In the genomic region with DNA sequence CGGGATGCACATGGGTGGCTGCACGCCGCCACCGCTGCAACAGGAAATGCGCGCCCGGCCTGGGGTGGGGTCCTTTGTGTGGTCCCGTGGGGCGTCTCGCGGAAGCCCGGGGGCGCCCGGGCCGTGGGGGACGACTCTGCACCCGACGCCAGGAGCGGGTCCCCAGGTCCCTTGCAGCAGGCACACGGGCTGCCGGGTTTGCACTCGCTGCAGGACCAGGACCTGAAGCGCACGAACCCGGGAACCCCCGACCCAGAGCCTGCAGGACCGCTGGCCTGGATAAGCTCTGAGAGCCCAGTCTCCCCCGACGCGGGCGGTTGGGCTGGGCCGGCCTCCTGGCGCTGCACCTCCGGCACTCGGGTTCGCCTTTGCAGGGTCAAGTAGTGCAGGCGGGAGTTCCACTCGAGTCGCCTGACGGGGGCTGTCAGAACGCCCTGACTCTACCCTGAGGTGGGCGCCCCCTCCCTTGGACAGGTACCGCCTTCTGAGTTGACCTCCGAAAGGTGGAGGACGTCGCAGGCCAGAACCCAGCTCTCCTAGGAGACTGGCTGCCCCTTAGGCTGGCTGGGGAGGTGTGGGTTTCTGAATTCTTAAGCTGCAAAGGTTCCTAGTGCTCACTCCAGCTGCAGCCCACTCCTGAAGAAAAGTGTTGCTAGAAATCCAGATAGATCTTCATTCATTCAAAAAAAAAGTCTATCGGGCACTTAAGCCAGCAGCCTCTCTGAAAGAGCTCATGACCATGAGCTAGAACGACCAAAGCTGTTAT, we compare ENCODE assay signal across 8 cellular contexts.
DNase-seq lines count a peak whose midpoint lies in the region; ATAC-seq and TF ChIP-seq lines count a peak whose summit lies in the region.

No MANE protein-coding gene starts in this region.

- H3K36me3 ChIP-seq in HUES48 (ENCODE audit: control insufficient read depth, insufficient read depth, low read length) (peaks cover 6% of the 10 kb centered on the region; the same call in 1 of the 2 replicates), subcutaneous abdominal adipose tissue (ENCODE audit: control insufficient read depth in 5 of 5, insufficient read depth in 5 of 5, low read length in 5 of 5) (peaks cover 0 to 5% (median 0%) of the 10 kb centered on the region in 5 donors)

- ATAC-seq in GM19452 (IDR thresholded peaks at IDR 0.05; ENCODE audit: unreplicated experiment) (no peak), HG02678 (IDR thresholded peaks at IDR 0.05; ENCODE audit: unreplicated experiment) (no peak)

- TF ChIP-seq CTCF in astrocyte of the spinal cord (IDR thresholded peaks at IDR 0.05; ENCODE audit: low read depth, low read length) = no peak

- in situ Hi-C loops in astrocyte of the spinal cord (cut with HindIII; ENCODE audit: low sequenced_read_pairs) = no loop called here

- H3K9ac ChIP-seq in HUES48 (ENCODE audit: low read depth, low read length) = peak overlapping the region; percentile 78
- peak overlapping the region in 2 of 5 donors; percentile 30 to 31 for H3K9ac ChIP-seq in subcutaneous abdominal adipose tissue (ENCODE audit: low read length in 5 of 5)

- H3K36me3 Mint-ChIP-seq in activated naive CD4-positive, alpha-beta T cell treated with anti-CD3 and anti-CD28 coated beads, Interleukin-2, amount 50 U/mL, for 24 hours = no peaks in the 10 kb centered on the region

- H3K4me3 Mint-ChIP-seq in activated naive CD4-positive, alpha-beta T cell treated with anti-CD3 and anti-CD28 coated beads, Interleukin-2, amount 50 U/mL, for 24 hours = peak overlapping the region; percentile 39

- H3K9me3 Mint-ChIP-seq in activated naive CD4-positive, alpha-beta T cell treated with anti-CD3 and anti-CD28 coated beads, Interleukin-2, amount 50 U/mL, for 24 hours = no peaks in the 10 kb centered on the region

- peaks cover 21% of the 10 kb centered on the region for H3K4me1 Mint-ChIP-seq in activated naive CD4-positive, alpha-beta T cell treated with anti-CD3 and anti-CD28 coated beads, Interleukin-2, amount 50 U/mL, for 24 hours

- DNase-seq in activated naive CD4-positive, alpha-beta T cell treated with Interleukin-2 at 50 U/mL for 16 hours = no peak
- peak; percentile 19 for DNase-seq in astrocyte of the spinal cord (ENCODE audit: low read depth, low spot score)
- DNase-seq in kidney tubule cell (ENCODE audit: low spot score) = peak; percentile 14

- H3K27ac ChIP-seq in HUES48 (ENCODE audit: low read depth, low read length) = peak overlapping the region; percentile 78
- no peak overlapping the region for H3K27ac ChIP-seq in subcutaneous abdominal adipose tissue (ENCODE audit: low read depth, low read length)

- no peak overlapping the region for H3K27ac Mint-ChIP-seq in activated naive CD4-positive, alpha-beta T cell treated with anti-CD3 and anti-CD28 coated beads, Interleukin-2, amount 50 U/mL, for 24 hours

- H3K4me1 ChIP-seq in HUES48 (ENCODE audit: control insufficient read depth, insufficient read depth, low read length) (peaks cover 14% of the 10 kb centered on the region), subcutaneous abdominal adipose tissue (ENCODE audit: control insufficient read depth in 5 of 5, insufficient read depth in 5 of 5, low read length in 5 of 5) (peaks cover 2 to 37% (median 18%) of the 10 kb centered on the region in 5 donors)

- H3K27me3 ChIP-seq in HUES48 (ENCODE audit: control insufficient read depth, insufficient read depth, low read length) = no peaks in the 10 kb centered on the region; the same call in 1 of the 2 replicates
- no peaks in the 10 kb centered on the region for H3K27me3 ChIP-seq in subcutaneous abdominal adipose tissue (ENCODE audit: control insufficient read depth in 5 of 5, insufficient read depth in 4 of 5, low read length in 5 of 5)

- H3K27me3 Mint-ChIP-seq in activated naive CD4-positive, alpha-beta T cell treated with anti-CD3 and anti-CD28 coated beads, Interleukin-2, amount 50 U/mL, for 24 hours = no peaks in the 10 kb centered on the region

- no peaks in the 10 kb centered on the region for H3K9me3 ChIP-seq in HUES48 (ENCODE audit: control insufficient read depth, insufficient read depth, low read length)
- no peaks in the 10 kb centered on the region for H3K9me3 ChIP-seq in subcutaneous abdominal adipose tissue (ENCODE audit: control insufficient read depth in 5 of 5, low read length in 5 of 5)

- H3K4me3 ChIP-seq in HUES48 (ENCODE audit: low read depth, low read length) = peak overlapping the region; percentile 77
- peak overlapping the region; percentile 47 for H3K4me3 ChIP-seq in astrocyte of the spinal cord (ENCODE audit: low read depth, low read length)
- H3K4me3 ChIP-seq in subcutaneous abdominal adipose tissue (ENCODE audit: low read depth in 1 of 5, low read length in 5 of 5) = peak overlapping the region; percentile 9 to 78 (median 64)
